Comparison of ENCODE assay signal across 10 cellular contexts in genomic region chr1:236502579-236502971, GRCh38. TPM values are rescaled to one million over a fixed set of nuclear protein-coding genes. Genes with fewer than 3 reads are reported as not detected.
DNase-seq lines count a peak whose midpoint lies in the region; ATAC-seq and TF ChIP-seq lines count a peak whose summit lies in the region.
"Had no signal": no experiment of that assay in that cellular context is flagged by ENCODE, and none has a peak within 500 bp of the region (broad histone marks: within the 10 kb centered on the region; RNA-seq: fewer than 3 reads in every experiment).

No MANE protein-coding gene starts in this region.

- H3K27ac ChIP-seq in SK-N-MC (peak overlapping the region; percentile 79), esophagus muscularis mucosa (replicated peaks in 1 of 4) (peak overlapping the region in 1 of 4 donors; percentile 44), parathyroid adenoma (no peak overlapping the region)

- H3K4me1 ChIP-seq in ES-I3 (ENCODE audit: insufficient read depth, low read length), result no peaks in the 10 kb centered on the region
- peaks cover 8 to 12% (median 11%) of the 10 kb centered on the region in 4 donors for H3K4me1 ChIP-seq in esophagus muscularis mucosa
- H3K4me1 ChIP-seq in parathyroid adenoma, result no peaks in the 10 kb centered on the region

- peak overlapping the region; percentile 63 for H3K4me2 ChIP-seq in parathyroid adenoma (ENCODE audit: low read length)

- no peaks in the 10 kb centered on the region for H3K79me2 ChIP-seq in parathyroid adenoma

- no peaks in the 10 kb centered on the region for H3K9me3 ChIP-seq in ES-I3 (ENCODE audit: control insufficient read depth, insufficient read depth, low read length)
- H3K9me3 ChIP-seq in SK-N-MC (ENCODE audit: low read depth, low read length), result no peaks in the 10 kb centered on the region
- no peaks in the 10 kb centered on the region for H3K9me3 ChIP-seq in esophagus muscularis mucosa
- no peaks in the 10 kb centered on the region for H3K9me3 ChIP-seq in parathyroid adenoma (ENCODE audit: control insufficient read depth, low read length)

- peak overlapping the region; percentile 7 for H2AFZ ChIP-seq in parathyroid adenoma

- peak overlapping the region; percentile 32; the same call in 1 of the 2 replicates for H3K4me3 ChIP-seq in SK-N-MC
- H3K4me3 ChIP-seq in esophagus muscularis mucosa, result peak overlapping the region in 3 of 4 donors; percentile 38 to 46 (median 40)
- H3K4me3 ChIP-seq in parathyroid adenoma (ENCODE audit: low read depth, low read length), result no peak overlapping the region

- H3K36me3 ChIP-seq in ES-I3 (ENCODE audit: insufficient read depth, low read length) (no peaks in the 10 kb centered on the region), SK-N-MC (ENCODE audit: insufficient read depth, low read length) (no peaks in the 10 kb centered on the region), esophagus muscularis mucosa (no peaks in the 10 kb centered on the region), parathyroid adenoma (ENCODE audit: control insufficient read depth, insufficient read depth, low read length) (no peaks in the 10 kb centered on the region)

- WGBS in esophagus muscularis mucosa, result 22% methylated on average over 2 of the region's 2 CpGs

- H3K27me3 ChIP-seq in esophagus muscularis mucosa (no peaks in the 10 kb centered on the region), parathyroid adenoma (ENCODE audit: control insufficient read depth, insufficient read depth, low read length) (no peaks in the 10 kb centered on the region)

- no peak for TF ChIP-seq EP300 in esophagus muscularis mucosa (IDR thresholded peaks at IDR 0.05)

- intact Hi-C loops in esophagus muscularis mucosa (cut with DNase I), result no loop called here

- no peak for TF ChIP-seq POLR2A in esophagus muscularis mucosa (IDR thresholded peaks at IDR 0.05; ENCODE audit: low read depth)

- no peak for DNase-seq in SK-N-MC (ENCODE audit: low read depth, low spot score)
- DNase-seq in esophagus muscularis mucosa (ENCODE audit: extremely low spot score), result no peak
- DNase-seq in cortex of kidney (lab: John Stamatoyannopoulos, UW), result no peak
- no peak for DNase-seq in GOT3 (lab: John Stamatoyannopoulos, UW)
- no peak for DNase-seq in NCI-H2029 (lab: John Stamatoyannopoulos, UW)
- DNase-seq: Karpas-422; stimulated activated CD4-positive, alpha-beta T cell treated with anti-CD3 and anti-CD28 coated beads, Interleukin-1b, Interleukin-23, amount 100 ng/mL, for 48 hours had no signal

- TF ChIP-seq CTCF in esophagus muscularis mucosa (IDR thresholded peaks at IDR 0.05) (no peak), parathyroid adenoma (IDR thresholded peaks at IDR 0.05) (no peak)

- no peak for ATAC-seq in GM21367 (IDR thresholded peaks at IDR 0.05; ENCODE audit: unreplicated experiment)

- peak overlapping the region; percentile 21; the same call in 1 of the 2 replicates for H3K9ac ChIP-seq in ES-I3 (ENCODE audit: low read depth, low read length)
- H3K9ac ChIP-seq in SK-N-MC (ENCODE audit: insufficient read length), result peak overlapping the region; percentile 27
- H3K9ac ChIP-seq in parathyroid adenoma, result no peak overlapping the region

RNA-seq across cellular contexts. Expression of gene LGALS8, which starts 21.2 kb away (rescaled TPM):
- 10 to 100 TPM; 32.8 to 83.3 (median 51.9) TPM for total RNA-seq in esophagus muscularis mucosa
